ENCODE assay signal across 11 cellular contexts in the genomic region with DNA sequence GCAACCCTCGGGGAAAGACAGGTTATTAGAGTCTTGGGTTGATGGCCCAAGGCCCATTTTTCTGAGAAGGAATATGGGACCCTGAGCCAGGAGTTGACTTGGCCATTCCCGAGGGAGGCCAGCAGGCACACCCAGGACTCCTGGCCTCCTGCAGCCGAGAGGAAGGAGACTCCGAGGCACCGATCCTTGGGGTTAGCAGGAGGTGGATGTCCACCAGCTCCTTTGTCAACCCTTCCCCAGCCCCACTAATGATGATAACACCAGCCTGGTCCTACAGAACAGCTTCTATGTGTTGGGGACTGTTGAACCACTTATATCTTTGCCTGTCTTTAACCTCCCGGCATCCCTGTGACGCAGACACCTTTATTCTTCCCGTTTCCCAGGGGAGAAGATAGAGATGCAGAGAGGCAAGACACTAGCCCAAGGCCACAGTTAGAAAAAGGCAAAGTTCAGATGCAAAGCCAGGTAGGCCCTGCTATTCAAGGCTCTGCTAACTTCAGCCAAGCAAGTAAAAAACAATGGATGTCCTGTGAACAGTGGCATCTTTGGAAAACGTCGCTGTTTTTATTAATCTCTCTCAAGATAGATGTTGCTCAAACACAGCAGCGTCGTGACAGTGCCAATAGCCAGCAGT.
A peak's percentile ranks its signal among the peaks of the same experiment; 100 is the strongest.
DNase-seq lines count a peak whose midpoint lies in the region; ATAC-seq and TF ChIP-seq lines count a peak whose summit lies in the region.
"Had no signal": no experiment of that assay in that cellular context is flagged by ENCODE, and none has a peak within 500 bp of the region (broad histone marks: within the 10 kb centered on the region; RNA-seq: fewer than 3 reads in every experiment).

No MANE protein-coding gene starts in this region.

- H3K27ac ChIP-seq in SK-N-SH (ENCODE audit: low read depth in 2 of 2, low read length in 1 of 2) (peak overlapping the region in 1 of 2 experiments; percentile 79; a peak in 2 of 4 replicates), substantia nigra (ENCODE audit: low read depth, low read length, poor library complexity, severe bottlenecking) (peak overlapping the region; percentile 4)

- H3F3A ChIP-seq in SK-N-SH (replicated peaks; ENCODE audit: insufficient read depth): peaks cover 6% of the 10 kb centered on the region

- TF ChIP-seq CTCF in SK-N-SH (IDR thresholded peaks at IDR 0.05) (no peak), astrocyte of the cerebellum (IDR thresholded peaks at IDR 0.05; ENCODE audit: low read depth, low read length, missing control alignments) (no peak), kidney epithelial cell (IDR thresholded peaks at IDR 0.05; ENCODE audit: insufficient read depth, low read length, poor library complexity, severe bottlenecking) (no peak)

- H3K27me3 ChIP-seq in SK-N-SH (ENCODE audit: insufficient read depth): no peaks in the 10 kb centered on the region
- peaks cover 4% of the 10 kb centered on the region for H3K27me3 ChIP-seq in kidney epithelial cell (ENCODE audit: control insufficient read depth, insufficient read depth, low read length)
- H3K27me3 ChIP-seq: MG63 had no signal

- POLR2A ChIA-PET in SK-N-SH (lab: Yijun Ruan, JAX): interaction anchor here (1.2 kb wide), 1 partner anchor 767 kb away, joined by 3 read pairs; a partner anchor contains a TSS

- WGBS in SK-N-SH (ENCODE audit: low lambda C conversion rate): 65% methylated on average over 8 of the region's 12 CpGs

- DNase-seq in SK-N-SH (peak; percentile 16), astrocyte of the cerebellum (ENCODE audit: low read depth) (no peak), kidney epithelial cell (ENCODE audit: low read depth) (no peak), substantia nigra (lab: John Stamatoyannopoulos, UW) (no peak), NCI-H774 (lab: John Stamatoyannopoulos, UW) (no peak), NCI-H2107 treated with DMSO at 0.1 percent for 48 hours (lab: John Stamatoyannopoulos, UW; ENCODE audit: unreplicated experiment) (no peak)
- DNase-seq in central memory CD4-positive, alpha-beta T cell: no peak
- DNase-seq: AML-193; stimulated activated CD4-positive, alpha-beta T cell treated with anti-CD3 and anti-CD28 coated beads, Interleukin-12 subunit alpha, Interleukin-12 subunit beta, amount 100 ng/mL, for 4 hours had no signal

- H3K79me2 ChIP-seq in SK-N-SH (ENCODE audit: insufficient read depth): no peaks in the 10 kb centered on the region

- H3K4me2 ChIP-seq in SK-N-SH: peak overlapping the region; percentile 74

- no peaks in the 10 kb centered on the region for H4K20me1 ChIP-seq in SK-N-SH (ENCODE audit: insufficient read depth)

- H3K9me2 ChIP-seq in SK-N-SH: no peaks in the 10 kb centered on the region

- H3K36me3 ChIP-seq in SK-N-SH (replicated peaks in 1 of 2; ENCODE audit: control insufficient read depth in 1 of 2, insufficient read depth in 2 of 2, low read length in 1 of 2): no peaks in the 10 kb centered on the region
- no peaks in the 10 kb centered on the region for H3K36me3 ChIP-seq in kidney epithelial cell (ENCODE audit: control insufficient read depth, insufficient read depth, low read length)
- H3K36me3 ChIP-seq: MG63 had no signal

- in situ Hi-C loops in astrocyte of the cerebellum (cut with HindIII; ENCODE audit: low sequenced_read_pairs): no loop called here

- TF ChIP-seq RAD21 in SK-N-SH (IDR thresholded peaks at IDR 0.05; ENCODE audit: low read length): 0 out of 2 replicates have a peak, but pooled peaks have one; percentile 6

- H2AFZ ChIP-seq in SK-N-SH (ENCODE audit: low read depth): peak overlapping the region; percentile 93; the same call in 1 of the 2 replicates

- H3K9me3 ChIP-seq in SK-N-SH: no peaks in the 10 kb centered on the region
- H3K9me3 ChIP-seq: MG63 had no signal

- peaks cover 5 to 43% of the 10 kb centered on the region in 2 experiments; a peak in 2 of 4 replicates for H3K4me1 ChIP-seq in SK-N-SH (ENCODE audit: control insufficient read depth in 1 of 2, insufficient read depth in 2 of 2, low read depth in 1 of 2, low read length in 1 of 2)

- ATAC-seq in SK-N-SH treated with all-trans-retinoic acid at 6 μM for 48 hours: no peak

- TF ChIP-seq EP300 in SK-N-SH (IDR thresholded peaks at IDR 0.05; ENCODE audit: borderline replicate concordance in 1 of 2, low read depth in 1 of 2, low read length in 1 of 2): no peak

- CTCF ChIA-PET in SK-N-SH (lab: Yijun Ruan, JAX): interaction anchor here (1.3 kb wide), 2 partner anchors 301 to 767 kb away, joined by 3 to 4 read pairs; a partner anchor contains a TSS

- no peak overlapping the region for H3K9ac ChIP-seq in SK-N-SH

- H3K4me3 ChIP-seq in SK-N-SH (ENCODE audit: low read depth in 2 of 2, low read length in 1 of 2) (peak overlapping the region; percentile 47 to 59), astrocyte of the cerebellum (ENCODE audit: low read depth, low read length) (peak overlapping the region; percentile 25), kidney epithelial cell (ENCODE audit: low read depth, low read length) (peak overlapping the region; percentile 30)
- H3K4me3 ChIP-seq: MG63 had no signal

TF ChIP-seq in SK-N-SH, 30 proteins besides CTCF, POLR2A, EP300 and RAD21:
- no peak for TF ChIP-seq NRF1 (IDR thresholded peaks at IDR 0.05; ENCODE audit: low read depth, low read length)
- 0 out of 2 replicates have a peak, but pooled peaks have one; percentile 17 for TF ChIP-seq RFX5 (IDR thresholded peaks at IDR 0.05; ENCODE audit: low read length)

TF ChIP-seq in SK-N-SH treated with all-trans-retinoic acid at 6 μM for 48 hours, 23 proteins besides CTCF, POLR2A, EP300 and RAD21 (continues in another document):
- TF ChIP-seq, protein P1, sequence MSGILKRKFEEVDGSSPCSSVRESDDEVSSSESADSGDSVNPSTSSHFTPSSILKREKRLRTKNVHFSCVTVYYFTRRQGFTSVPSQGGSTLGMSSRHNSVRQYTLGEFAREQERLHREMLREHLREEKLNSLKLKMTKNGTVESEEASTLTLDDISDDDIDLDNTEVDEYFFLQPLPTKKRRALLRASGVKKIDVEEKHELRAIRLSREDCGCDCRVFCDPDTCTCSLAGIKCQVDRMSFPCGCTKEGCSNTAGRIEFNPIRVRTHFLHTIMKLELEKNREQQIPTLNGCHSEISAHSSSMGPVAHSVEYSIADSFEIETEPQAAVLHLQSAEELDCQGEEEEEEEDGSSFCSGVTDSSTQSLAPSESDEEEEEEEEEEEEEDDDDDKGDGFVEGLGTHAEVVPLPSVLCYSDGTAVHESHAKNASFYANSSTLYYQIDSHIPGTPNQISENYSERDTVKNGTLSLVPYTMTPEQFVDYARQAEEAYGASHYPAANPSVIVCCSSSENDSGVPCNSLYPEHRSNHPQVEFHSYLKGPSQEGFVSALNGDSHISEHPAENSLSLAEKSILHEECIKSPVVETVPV (CRISPR knock-in tag; IDR thresholded peaks at IDR 0.05): no peak
- TF ChIP-seq ZFP3 (CRISPR knock-in tag; IDR thresholded peaks at IDR 0.05) (no peak), ZNF70 (CRISPR knock-in tag; IDR thresholded peaks at IDR 0.05) (no peak), RARB (CRISPR knock-in tag; IDR thresholded peaks at IDR 0.05) (no peak), TCF4 (CRISPR knock-in tag; IDR thresholded peaks at IDR 0.05; ENCODE audit: borderline replicate concordance) (no peak), ZNF8 (CRISPR knock-in tag; IDR thresholded peaks at IDR 0.05) (no peak), ZNF565 (CRISPR knock-in tag; conservative IDR thresholded peaks at IDR 0.05; ENCODE audit: low read depth) (no peak), CSDC2 (CRISPR knock-in tag; IDR thresholded peaks at IDR 0.05) (no peak), GLIS3 (CRISPR knock-in tag; IDR thresholded peaks at IDR 0.05) (no peak), BACH2 (CRISPR knock-in tag; IDR thresholded peaks at IDR 0.05; ENCODE audit: borderline replicate concordance) (no peak), ZFP30 (CRISPR knock-in tag; IDR thresholded peaks at IDR 0.05) (no peak)
- TF ChIP-seq, protein P2, sequence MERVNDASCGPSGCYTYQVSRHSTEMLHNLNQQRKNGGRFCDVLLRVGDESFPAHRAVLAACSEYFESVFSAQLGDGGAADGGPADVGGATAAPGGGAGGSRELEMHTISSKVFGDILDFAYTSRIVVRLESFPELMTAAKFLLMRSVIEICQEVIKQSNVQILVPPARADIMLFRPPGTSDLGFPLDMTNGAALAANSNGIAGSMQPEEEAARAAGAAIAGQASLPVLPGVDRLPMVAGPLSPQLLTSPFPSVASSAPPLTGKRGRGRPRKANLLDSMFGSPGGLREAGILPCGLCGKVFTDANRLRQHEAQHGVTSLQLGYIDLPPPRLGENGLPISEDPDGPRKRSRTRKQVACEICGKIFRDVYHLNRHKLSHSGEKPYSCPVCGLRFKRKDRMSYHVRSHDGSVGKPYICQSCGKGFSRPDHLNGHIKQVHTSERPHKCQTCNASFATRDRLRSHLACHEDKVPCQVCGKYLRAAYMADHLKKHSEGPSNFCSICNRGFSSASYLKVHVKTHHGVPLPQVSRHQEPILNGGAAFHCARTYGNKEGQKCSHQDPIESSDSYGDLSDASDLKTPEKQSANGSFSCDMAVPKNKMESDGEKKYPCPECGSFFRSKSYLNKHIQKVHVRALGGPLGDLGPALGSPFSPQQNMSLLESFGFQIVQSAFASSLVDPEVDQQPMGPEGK (CRISPR knock-in tag; IDR thresholded peaks at IDR 0.05; ENCODE audit: borderline replicate concordance): no peak
- TF ChIP-seq, protein P3, sequence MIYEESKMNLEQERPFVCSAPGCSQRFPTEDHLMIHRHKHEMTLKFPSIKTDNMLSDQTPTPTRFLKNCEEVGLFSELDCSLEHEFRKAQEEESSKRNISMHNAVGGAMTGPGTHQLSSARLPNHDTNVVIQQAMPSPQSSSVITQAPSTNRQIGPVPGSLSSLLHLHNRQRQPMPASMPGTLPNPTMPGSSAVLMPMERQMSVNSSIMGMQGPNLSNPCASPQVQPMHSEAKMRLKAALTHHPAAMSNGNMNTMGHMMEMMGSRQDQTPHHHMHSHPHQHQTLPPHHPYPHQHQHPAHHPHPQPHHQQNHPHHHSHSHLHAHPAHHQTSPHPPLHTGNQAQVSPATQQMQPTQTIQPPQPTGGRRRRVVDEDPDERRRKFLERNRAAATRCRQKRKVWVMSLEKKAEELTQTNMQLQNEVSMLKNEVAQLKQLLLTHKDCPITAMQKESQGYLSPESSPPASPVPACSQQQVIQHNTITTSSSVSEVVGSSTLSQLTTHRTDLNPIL (CRISPR knock-in tag; IDR thresholded peaks at IDR 0.05; ENCODE audit: low read depth): no peak
